Comparison of ENCODE assay signal across 8 cellular contexts in the genomic region with DNA sequence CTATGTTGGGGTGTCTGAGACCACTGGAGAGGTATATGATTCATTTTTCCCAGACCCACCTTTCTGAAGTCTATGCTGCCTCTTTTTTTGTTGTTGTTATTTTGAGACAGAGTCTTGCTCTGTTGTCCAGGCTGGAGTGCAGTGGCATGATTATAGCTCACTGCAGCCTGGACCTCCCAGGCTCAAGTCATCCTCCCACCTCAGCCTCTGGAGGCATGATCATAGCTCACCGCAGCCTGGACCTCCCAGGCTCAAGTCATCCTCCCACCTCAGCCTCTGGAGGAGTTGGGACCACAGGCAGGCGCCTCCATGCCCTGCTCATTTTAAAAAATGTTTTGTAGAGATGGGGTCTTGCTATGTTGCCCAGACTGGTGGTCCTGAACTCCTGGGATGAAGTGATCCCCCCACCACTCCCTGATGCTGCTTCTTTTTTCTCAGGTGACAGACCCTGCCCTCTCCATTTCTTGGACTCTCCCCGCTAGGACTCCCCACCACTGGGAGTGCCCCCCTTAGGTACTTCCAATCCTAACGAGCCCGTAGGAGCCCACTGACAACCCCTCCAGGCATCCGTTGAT. TPM values are rescaled to one million over a fixed set of nuclear protein-coding genes. Genes with fewer than 3 reads are reported as not detected.
DNase-seq lines count a peak whose midpoint lies in the region; ATAC-seq and TF ChIP-seq lines count a peak whose summit lies in the region.

No MANE protein-coding gene starts in this region.

- peaks cover 3% of the 10 kb centered on the region; the same call in 1 of the 2 replicates for H3K4me1 ChIP-seq in H9 (ENCODE audit: insufficient read depth, low read length)
- H3K4me1 ChIP-seq in hepatocyte (ENCODE audit: insufficient read depth): peaks cover 28% of the 10 kb centered on the region
- H3K4me1 ChIP-seq in smooth muscle cell (ENCODE audit: low read depth): peaks cover 4% of the 10 kb centered on the region

- H3K4me3 ChIP-seq in hepatocyte (peak overlapping the region; percentile 97), smooth muscle cell (peak overlapping the region; percentile 99)

- H2AK5ac ChIP-seq in H9 (ENCODE audit: insufficient read length, low read length): no peak overlapping the region

- H3K9me3 Mint-ChIP-seq in H9: no peaks in the 10 kb centered on the region; a peak in 2 of 5 replicates
- H3K9me3 Mint-ChIP-seq in activated CD4-positive, alpha-beta memory T cell treated with anti-CD3 and anti-CD28 coated beads, Interleukin-2, amount 10 ng/mL, durations not matched to agents 7 days and 5 days: no peaks in the 10 kb centered on the region

- H2AFZ ChIP-seq in H9 (ENCODE audit: low read length) (no peak overlapping the region), hepatocyte (peak overlapping the region; percentile 72), smooth muscle cell (ENCODE audit: low read depth) (no peak overlapping the region)

- no peaks in the 10 kb centered on the region for H3K36me3 ChIP-seq in hepatocyte (replicated peaks; ENCODE audit: insufficient read depth, low read depth)
- H3K36me3 ChIP-seq in smooth muscle cell (ENCODE audit: low read depth): no peaks in the 10 kb centered on the region

- H3K18ac ChIP-seq in H9 (ENCODE audit: insufficient read length, low read depth, low read length): no peak overlapping the region

- H4K20me1 ChIP-seq in H9 (ENCODE audit: control insufficient read depth, insufficient read depth, insufficient read length): no peaks in the 10 kb centered on the region
- peaks cover 4% of the 10 kb centered on the region for H4K20me1 ChIP-seq in hepatocyte (ENCODE audit: insufficient read depth, poor library complexity, severe bottlenecking)
- H4K20me1 ChIP-seq in smooth muscle cell (ENCODE audit: low read depth): peaks cover 36% of the 10 kb centered on the region

- no peak overlapping the region for H3K4ac ChIP-seq in H9 (ENCODE audit: low read depth, low read length)

- no peak overlapping the region for H2BK15ac ChIP-seq in H9 (ENCODE audit: low read depth, low read length)

- H3K9me3 ChIP-seq in H9 (ENCODE audit: control insufficient read depth, low read depth, low read length) (no peaks in the 10 kb centered on the region), hepatocyte (ENCODE audit: low read depth) (no peaks in the 10 kb centered on the region), smooth muscle cell (replicated peaks; ENCODE audit: low read depth) (no peaks in the 10 kb centered on the region)

- H3K14ac ChIP-seq in H9 (ENCODE audit: insufficient read depth, low read length): no peak overlapping the region

- H4K91ac ChIP-seq in H9 (ENCODE audit: insufficient read length, low read depth, low read length): no peak overlapping the region

- no CpG with 5 or more reads among the region's 6 CpGs for WGBS in H9 (ENCODE audit: extremely low coverage, insufficient read length, low lambda C conversion rate)
- WGBS in hepatocyte (ENCODE audit: low lambda C conversion rate, missing lambda C conversion rate): 62% methylated on average over 4 of the region's 6 CpGs
- 53% methylated on average over 4 of the region's 6 CpGs for WGBS in smooth muscle cell (ENCODE audit: low lambda C conversion rate)

- H4K8ac ChIP-seq in H9 (replicated peaks; ENCODE audit: insufficient read length, low read depth, low read length): no peak overlapping the region

- no peak overlapping the region for H3T11ph ChIP-seq in H9 (ENCODE audit: low read length)

- H2BK12ac ChIP-seq in H9 (ENCODE audit: insufficient read length, low read depth, low read length): no peak overlapping the region

- ATAC-seq in omental fat pad (ENCODE audit: low FRiP score): no peak

- H3K4me1 Mint-ChIP-seq in H9: peaks cover 11 to 20% of the 10 kb centered on the region in 2 experiments
- H3K4me1 Mint-ChIP-seq in activated CD4-positive, alpha-beta memory T cell treated with anti-CD3 and anti-CD28 coated beads, Interleukin-2, amount 10 ng/mL, durations not matched to agents 7 days and 5 days: peaks cover 25% of the 10 kb centered on the region

- no peak overlapping the region for H2BK120ac ChIP-seq in H9 (ENCODE audit: low read depth, low read length, poor library complexity, severe bottlenecking)

- peak overlapping the region; percentile 89 to 93 for H3K4me3 Mint-ChIP-seq in H9
- H3K4me3 Mint-ChIP-seq in activated CD4-positive, alpha-beta memory T cell treated with anti-CD3 and anti-CD28 coated beads, Interleukin-2, amount 10 ng/mL, durations not matched to agents 7 days and 5 days: peak overlapping the region; percentile 82

- H3K4me2 ChIP-seq in H9 (ENCODE audit: insufficient read depth, insufficient read length, low read length): peak overlapping the region; percentile 69
- H3K4me2 ChIP-seq in hepatocyte: peak overlapping the region; percentile 95
- peak overlapping the region; percentile 94 for H3K4me2 ChIP-seq in smooth muscle cell

- CTCF ChIA-PET in activated CD4-positive, alpha-beta memory T cell treated with anti-CD3 and anti-CD28 coated beads, Interleukin-2, amount 10 ng/mL, durations not matched to agents 7 days and 5 days (lab: Charles Lee): interaction anchor here (0.7 to 1.5 kb wide), 5 partner anchors 10 to 295 kb away, joined by 3 to 8 read pairs (median 4); partner anchors contain the start of gene TRAPPC5

- H3K27ac Mint-ChIP-seq in H9: no peak overlapping the region; a peak in 1 of 7 replicates
- H3K27ac Mint-ChIP-seq in activated CD4-positive, alpha-beta memory T cell treated with anti-CD3 and anti-CD28 coated beads, Interleukin-2, amount 10 ng/mL, durations not matched to agents 7 days and 5 days: no peak overlapping the region

- H3K79me2 ChIP-seq in H9 (ENCODE audit: insufficient read depth, low read length) (peaks cover 12% of the 10 kb centered on the region; the same call in 1 of the 2 replicates), hepatocyte (peaks cover 43% of the 10 kb centered on the region), smooth muscle cell (ENCODE audit: low read depth) (peaks cover 25% of the 10 kb centered on the region)

- no peak overlapping the region for H3K23ac ChIP-seq in H9 (ENCODE audit: insufficient read length, low read depth, low read length)

- H3K9me2 ChIP-seq in hepatocyte (replicated peaks; ENCODE audit: insufficient read depth): no peaks in the 10 kb centered on the region

- H2BK5ac ChIP-seq in H9 (ENCODE audit: insufficient read length, low read length): no peak overlapping the region

- no peak overlapping the region for H3K56ac ChIP-seq in H9 (ENCODE audit: insufficient read length, low read depth, low read length)

- H3K36me3 Mint-ChIP-seq in H9 (ENCODE audit: insufficient read depth in 1 of 3, low read depth in 3 of 3): no peaks in the 10 kb centered on the region; a peak in 2 of 7 replicates
- peaks cover 5% of the 10 kb centered on the region for H3K36me3 Mint-ChIP-seq in activated CD4-positive, alpha-beta memory T cell treated with anti-CD3 and anti-CD28 coated beads, Interleukin-2, amount 10 ng/mL, durations not matched to agents 7 days and 5 days (ENCODE audit: low read depth)

- H2BK20ac ChIP-seq in H9 (ENCODE audit: low read depth, low read length, poor library complexity, severe bottlenecking): no peak overlapping the region

- no peaks in the 10 kb centered on the region for H3F3A ChIP-seq in smooth muscle cell (ENCODE audit: low read depth)

- H3K23me2 ChIP-seq in H9 (ENCODE audit: insufficient read length, low read depth, low read length, poor library complexity, severe bottlenecking): peaks cover 10% of the 10 kb centered on the region

- no peaks in the 10 kb centered on the region for H3K79me1 ChIP-seq in H9 (ENCODE audit: insufficient read depth, low read depth, low read length, poor library complexity, severe bottlenecking)

- H3K9ac ChIP-seq in H9 (ENCODE audit: extremely low read depth, insufficient read length, low read length): no peak overlapping the region
- peak overlapping the region; percentile 89 for H3K9ac ChIP-seq in smooth muscle cell (ENCODE audit: low read depth)

- TF ChIP-seq CTCF in H9 (conservative IDR thresholded peaks at IDR 0.05) (no peak), hepatocyte (IDR thresholded peaks at IDR 0.05; ENCODE audit: poor library complexity) (no peak), smooth muscle cell (IDR thresholded peaks at IDR 0.05; ENCODE audit: borderline replicate concordance, insufficient read depth, poor library complexity, severe bottlenecking) (no peak), omental fat pad (IDR thresholded peaks at IDR 0.05) (no peak)

- DNase-seq in H9 (no peak), hepatocyte (ENCODE audit: low spot score) (no peak), smooth muscle cell (lab: John Stamatoyannopoulos, UW; ENCODE audit: unreplicated experiment) (no peak), LoVo (ENCODE audit: low spot score) (no peak), omental fat pad (ENCODE audit: low spot score) (no peak), AG20443 (ENCODE audit: low spot score) (no peak), ureter (ENCODE audit: low spot score) (no peak)
- no peak for DNase-seq in activated CD4-positive, alpha-beta memory T cell treated with anti-CD3 and anti-CD28 coated beads, Interleukin-2, amount 10 ng/mL, durations not matched to agents 7 days and 5 days

- no peak overlapping the region for H3K27ac ChIP-seq in H9 (ENCODE audit: insufficient read length, low read depth, low read length)
- no peak overlapping the region for H3K27ac ChIP-seq in hepatocyte
- no peak overlapping the region for H3K27ac ChIP-seq in smooth muscle cell (ENCODE audit: low read depth)

- H4K5ac ChIP-seq in H9 (ENCODE audit: insufficient read length, low read depth, low read length): no peak overlapping the region

- no peaks in the 10 kb centered on the region; the same call in 1 of the 2 replicates for H3K27me3 Mint-ChIP-seq in H9 (ENCODE audit: low read depth)
- H3K27me3 Mint-ChIP-seq in activated CD4-positive, alpha-beta memory T cell treated with anti-CD3 and anti-CD28 coated beads, Interleukin-2, amount 10 ng/mL, durations not matched to agents 7 days and 5 days: no peaks in the 10 kb centered on the region

- no peaks in the 10 kb centered on the region for H3K27me3 ChIP-seq in H9 (ENCODE audit: insufficient read depth, low read length)
- H3K27me3 ChIP-seq in hepatocyte: no peaks in the 10 kb centered on the region
- H3K27me3 ChIP-seq in smooth muscle cell (ENCODE audit: low read depth): no peaks in the 10 kb centered on the region

- POLR2A ChIA-PET in activated CD4-positive, alpha-beta memory T cell treated with anti-CD3 and anti-CD28 coated beads, Interleukin-2, amount 10 ng/mL, durations not matched to agents 7 days and 5 days (lab: Charles Lee): interaction anchor here (1.5 kb wide), 1 partner anchor 49 kb away, joined by 6 read pairs; no protein-coding TSS in a partner anchor

RNA-seq across cellular contexts. Expression of gene ARHGEF18, which starts 45.3 kb away (rescaled TPM):
- total RNA-seq in H9 (2021) (37.2 and 38.3 TPM in 2 replicates), hepatocyte (43.0 and 50.3 TPM in 2 replicates), smooth muscle cell (18.0 and 24.0 TPM in 2 replicates), omental fat pad (10 to 100 TPM; 13.6 to 24.1 (median 19.4) TPM), ureter (54.2 TPM)
- total RNA-seq in activated CD4-positive, alpha-beta memory T cell treated with anti-CD3 and anti-CD28 coated beads, Interleukin-2, amount 10 ng/mL, durations not matched to agents 7 days and 5 days: 10 to 100 TPM; 31.9 to 36.0 TPM
- polyA plus RNA-seq in hepatocyte (35.9 and 36.7 TPM in 2 replicates), smooth muscle cell (18.8 and 26.0 TPM in 2 replicates)
